8 cellular contexts compared by ENCODE assay signal in the genomic region with DNA sequence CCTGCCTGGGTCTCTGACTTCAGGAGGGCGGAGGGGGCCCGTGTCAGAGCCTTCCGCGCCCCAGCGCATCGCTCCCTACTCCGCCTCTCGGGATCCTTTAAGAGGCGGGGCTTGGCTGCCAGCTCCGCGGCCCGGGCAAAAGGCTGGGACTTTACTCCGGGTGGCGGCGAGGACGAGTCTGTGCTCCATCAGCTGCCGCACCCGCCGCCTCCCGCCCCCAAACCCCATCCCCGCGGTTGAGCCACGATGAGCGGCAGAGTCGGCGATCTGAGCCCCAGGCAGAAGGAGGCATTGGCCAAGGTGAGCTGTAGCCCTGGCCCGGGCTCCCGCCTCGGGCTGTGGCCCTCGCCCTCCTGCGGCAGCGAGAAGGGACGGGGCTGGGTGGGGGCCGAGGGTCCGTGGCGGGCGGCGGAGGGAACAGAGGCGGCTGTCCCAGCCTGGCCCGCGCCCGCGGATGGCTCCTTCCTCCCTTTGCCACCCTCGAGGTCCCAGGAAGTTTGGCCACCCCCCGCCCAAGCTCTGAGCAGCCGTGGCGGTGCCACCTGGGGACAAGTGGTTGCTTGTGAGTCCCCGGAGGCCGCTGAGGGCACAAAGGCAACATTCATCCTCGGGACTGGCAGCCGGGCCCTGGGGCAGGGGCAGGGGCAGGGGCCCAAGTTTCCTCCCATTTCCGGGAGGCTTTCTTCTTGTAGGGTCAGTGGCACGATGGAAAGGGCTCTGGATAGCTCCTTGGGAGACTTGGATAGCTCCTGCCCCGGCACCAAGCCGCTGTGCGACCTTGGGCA. TPM values are rescaled to one million over a fixed set of nuclear protein-coding genes. Genes with fewer than 3 reads are reported as not detected.
DNase-seq lines count a peak whose midpoint lies in the region; ATAC-seq and TF ChIP-seq lines count a peak whose summit lies in the region.

Gene SEC14L2, plus strand, starts transcription at position 148 of the 785 bp plus-strand sequence. Its CDS starts 99 bp downstream, at position 247.

- H4K20me1 ChIP-seq in OCI-LY7 (ENCODE audit: insufficient read depth, low read length), result no peaks in the 10 kb centered on the region

- H3K4me1 Mint-ChIP-seq in activated T-helper 1 cell treated with anti-CD3 and anti-CD28 coated beads, Interleukin-12 subunit alpha, Interleukin-12 subunit beta, Interleukin-2, Interleukin-4 antibody, amounts not matched to agents 30 ng/mL and 10 ng/mL and 1 ng/mL, durations not matched to agents 14 hours and 24 hours and 36 hours (ENCODE audit: low read depth), result peaks cover 51% of the 10 kb centered on the region

- intact Hi-C loops in OCI-LY7 (cut with micrococcal nuclease; ENCODE audit: unreplicated experiment), result no loop called here
- intact Hi-C loops in activated T-helper 1 cell treated with anti-CD3 and anti-CD28 coated beads, Interleukin-12 subunit alpha, Interleukin-12 subunit beta, Interleukin-2, Interleukin-4 antibody, amounts not matched to agents 30 ng/mL and 10 ng/mL and 1 ng/mL, durations not matched to agents 14 hours and 24 hours and 36 hours (cut with micrococcal nuclease), result loop anchor here (1.0 kb wide), 1 partner anchor 29 kb away; no protein-coding TSS in a partner anchor
- intact Hi-C loops in esophagus muscularis mucosa (cut with DNase I), result no loop called here

- 3% methylated on average over 8 of the region's 56 CpGs for WGBS in esophagus muscularis mucosa

- no peaks in the 10 kb centered on the region for H3K79me2 ChIP-seq in OCI-LY7 (ENCODE audit: insufficient read depth, low read depth, low read length)

- H3K4me2 ChIP-seq in OCI-LY7 (ENCODE audit: low read length), result peak within 1 kb of the TSS; percentile 43

- POLR2A ChIA-PET in OCI-LY7 (lab: Charles Lee), result interaction anchor here (0.7 kb wide), 1 partner anchor 27 kb away, joined by 3 read pairs; no protein-coding TSS in a partner anchor

- ATAC-seq in HG02885 (IDR thresholded peaks at IDR 0.05; ENCODE audit: poor library complexity, unreplicated experiment), result no peak

- H3K27me3 ChIP-seq in esophagus muscularis mucosa (no peaks in the 10 kb centered on the region), muscle layer of colon (ENCODE audit: control insufficient read depth in 1 of 2, insufficient read depth in 2 of 2, low read length in 2 of 2) (peaks cover 0 to 11% of the 10 kb centered on the region in 2 donors)

- TF ChIP-seq POLR2A in esophagus muscularis mucosa (IDR thresholded peaks at IDR 0.05; ENCODE audit: low read depth), result no peak

- TF ChIP-seq EP300 in esophagus muscularis mucosa (IDR thresholded peaks at IDR 0.05), result no peak

- CTCF ChIA-PET in OCI-LY7 (lab: Charles Lee; ENCODE audit: unreplicated experiment), result interaction anchor here (0.7 kb wide), 1 partner anchor 34 kb away, joined by 4 read pairs; no protein-coding TSS in a partner anchor

- H3K9me2 ChIP-seq in OCI-LY7 (ENCODE audit: insufficient read depth, low read length), result no peaks in the 10 kb centered on the region

- H3K27ac Mint-ChIP-seq in activated T-helper 1 cell treated with anti-CD3 and anti-CD28 coated beads, Interleukin-12 subunit alpha, Interleukin-12 subunit beta, Interleukin-2, Interleukin-4 antibody, amounts not matched to agents 30 ng/mL and 10 ng/mL and 1 ng/mL, durations not matched to agents 14 hours and 24 hours and 36 hours, result peak within 1 kb of the TSS; percentile 75

- TF ChIP-seq CTCF in OCI-LY7 (conservative IDR thresholded peaks at IDR 0.05; ENCODE audit: low read length) (no peak), esophagus muscularis mucosa (IDR thresholded peaks at IDR 0.05) (no peak)

- peaks cover 17% of the 10 kb centered on the region for H3K4me1 ChIP-seq in OCI-LY7 (ENCODE audit: insufficient read depth, low read length, poor library complexity, severe bottlenecking)
- peaks cover 13 to 41% (median 37%) of the 10 kb centered on the region in 4 donors for H3K4me1 ChIP-seq in esophagus muscularis mucosa
- peaks cover 15% of the 10 kb centered on the region for H3K4me1 ChIP-seq in muscle layer of colon (ENCODE audit: insufficient read depth, low read length)

- H3K36me3 ChIP-seq in OCI-LY7 (ENCODE audit: insufficient read depth, low read length) (no peaks in the 10 kb centered on the region), esophagus muscularis mucosa (no peaks in the 10 kb centered on the region), muscle layer of colon (ENCODE audit: insufficient read depth, low read length) (no peaks in the 10 kb centered on the region)

- DNase-seq in NCI-H1436 (lab: John Stamatoyannopoulos, UW), result peak; percentile 57
- no peak for DNase-seq in NCI-H1436 treated with DMSO at 0.1 percent for 48 hours (lab: John Stamatoyannopoulos, UW)
- no peak for DNase-seq in OCI-LY7 (ENCODE audit: low spot score)
- peak; percentile 58 for DNase-seq in activated T-helper 1 cell treated with anti-CD3 and anti-CD28 coated beads, Interleukin-12 subunit alpha, Interleukin-12 subunit beta, Interleukin-2, Interleukin-4 antibody, amounts not matched to agents 30 ng/mL and 10 ng/mL and 1 ng/mL, durations not matched to agents 14 hours and 24 hours and 36 hours (ENCODE audit: low spot score)
- no peak for DNase-seq in esophagus muscularis mucosa (ENCODE audit: extremely low spot score)
- DNase-seq in stimulated activated CD8-positive, alpha-beta memory T cell treated with anti-CD3 and anti-CD28 coated beads, Interleukin-7, amount 100 ng/mL, for 48 hours (ENCODE audit: extremely low read depth in 1 of 2, low read depth in 1 of 2), result peak; percentile 51 to 54

- H3K9me3 Mint-ChIP-seq in activated T-helper 1 cell treated with anti-CD3 and anti-CD28 coated beads, Interleukin-12 subunit alpha, Interleukin-12 subunit beta, Interleukin-2, Interleukin-4 antibody, amounts not matched to agents 30 ng/mL and 10 ng/mL and 1 ng/mL, durations not matched to agents 14 hours and 24 hours and 36 hours, result no peaks in the 10 kb centered on the region

- H3K4me3 ChIP-seq in OCI-LY7 (ENCODE audit: low read depth, low read length, poor library complexity, severe bottlenecking), result no peak within 1 kb of the TSS
- H3K4me3 ChIP-seq in esophagus muscularis mucosa, result peak within 1 kb of the TSS; percentile 75 to 90 (median 80)
- peak within 1 kb of the TSS; percentile 60 to 71 for H3K4me3 ChIP-seq in muscle layer of colon (ENCODE audit: low read depth in 1 of 2, low read length in 2 of 2)

- peaks cover 11% of the 10 kb centered on the region for H3K36me3 Mint-ChIP-seq in activated T-helper 1 cell treated with anti-CD3 and anti-CD28 coated beads, Interleukin-12 subunit alpha, Interleukin-12 subunit beta, Interleukin-2, Interleukin-4 antibody, amounts not matched to agents 30 ng/mL and 10 ng/mL and 1 ng/mL, durations not matched to agents 14 hours and 24 hours and 36 hours (ENCODE audit: low read depth)

- BruUV-seq in OCI-LY7 (replicated peaks; lab: Mats Ljungman, UMichigan), result no TSS peak

- H3K4me3 Mint-ChIP-seq in activated T-helper 1 cell treated with anti-CD3 and anti-CD28 coated beads, Interleukin-12 subunit alpha, Interleukin-12 subunit beta, Interleukin-2, Interleukin-4 antibody, amounts not matched to agents 30 ng/mL and 10 ng/mL and 1 ng/mL, durations not matched to agents 14 hours and 24 hours and 36 hours, result peak within 1 kb of the TSS; percentile 92

- no peak within 1 kb of the TSS for H3K9ac ChIP-seq in muscle layer of colon (ENCODE audit: low read length)

- H3K9me3 ChIP-seq in OCI-LY7 (ENCODE audit: low read length), result no peaks in the 10 kb centered on the region
- H3K9me3 ChIP-seq in esophagus muscularis mucosa, result no peaks in the 10 kb centered on the region
- H3K9me3 ChIP-seq in muscle layer of colon (ENCODE audit: low read length), result no peaks in the 10 kb centered on the region

- H3K27ac ChIP-seq in OCI-LY7 (ENCODE audit: low read depth, low read length, poor library complexity, severe bottlenecking) (no peak within 1 kb of the TSS), esophagus muscularis mucosa (replicated peaks in 1 of 4) (peak within 1 kb of the TSS; percentile 72 to 80 (median 78)), muscle layer of colon (ENCODE audit: low read depth, low read length) (peak within 1 kb of the TSS; percentile 42)

- H3K27me3 Mint-ChIP-seq in activated T-helper 1 cell treated with anti-CD3 and anti-CD28 coated beads, Interleukin-12 subunit alpha, Interleukin-12 subunit beta, Interleukin-2, Interleukin-4 antibody, amounts not matched to agents 30 ng/mL and 10 ng/mL and 1 ng/mL, durations not matched to agents 14 hours and 24 hours and 36 hours (ENCODE audit: insufficient read depth), result no peaks in the 10 kb centered on the region

- no peak within 1 kb of the TSS for H2AFZ ChIP-seq in OCI-LY7 (ENCODE audit: low read length)

RNA-seq across cellular contexts. Expression of gene SEC14L2, which starts in this region (rescaled TPM):
- 0.22 and 0.31 TPM in 2 replicates for total RNA-seq in OCI-LY7 (2014; rRNA removed; shearing (Covaris generic))
- total RNA-seq in OCI-LY7 (2022) (0.11 and 0.18 TPM in 2 replicates), esophagus muscularis mucosa (10 to 100 TPM in 2 of 4 donors, 1 to 10 TPM in 2; 3.3 to 16.7 (median 8.5) TPM)
- total RNA-seq in activated T-helper 1 cell treated with anti-CD3 and anti-CD28 coated beads, Interleukin-12 subunit alpha, Interleukin-12 subunit beta, Interleukin-2, Interleukin-4 antibody, amounts not matched to agents 30 ng/mL and 10 ng/mL and 1 ng/mL, durations not matched to agents 14 hours and 24 hours and 36 hours, result 25.6 and 27.0 TPM in 2 replicates

Comparison
In these comparisons a context has a peak if more than half of its experiments do, and no peak if none do; other contexts are left out.
1. DNase-seq: peak in NCI-H1436 (single experiment), activated T-helper 1 cell treated with anti-CD3 and anti-CD28 coated beads, Interleukin-12 subunit alpha, Interleukin-12 subunit beta, Interleukin-2, Interleukin-4 antibody, amounts not matched to agents 30 ng/mL and 10 ng/mL and 1 ng/mL, durations not matched to agents 14 hours and 24 hours and 36 hours (single experiment) and stimulated activated CD8-positive, alpha-beta memory T cell treated with anti-CD3 and anti-CD28 coated beads, Interleukin-7, amount 100 ng/mL, for 48 hours (2 of 2); none in NCI-H1436 treated with DMSO at 0.1 percent for 48 hours (single experiment), OCI-LY7 (single experiment) and esophagus muscularis mucosa (single experiment).